26 cellular contexts compared by ENCODE assay signal in genomic region chr18:10477121-10477862, GRCh38. TPM values are rescaled to one million over a fixed set of nuclear protein-coding genes. Genes with fewer than 3 reads are reported as not detected.
DNase-seq lines count a peak whose midpoint lies in the region; ATAC-seq and TF ChIP-seq lines count a peak whose summit lies in the region.
"Had no signal": no experiment of that assay in that cellular context is flagged by ENCODE, and none has a peak within 500 bp of the region (broad histone marks: within the 10 kb centered on the region; RNA-seq: fewer than 3 reads in every experiment).

No MANE protein-coding gene starts in this region.

- intact Hi-C loops in A673 (cut with micrococcal nuclease; ENCODE audit: unreplicated experiment) (loop anchor here (2.0 kb wide), 1 partner anchor 42 kb away; no protein-coding TSS in a partner anchor), posterior vena cava (cut with DNase I) (no loop called here)

- H2BK15ac ChIP-seq in mesendoderm (replicated peaks; ENCODE audit: low read depth) = no peak overlapping the region

- no peak overlapping the region for H2BK120ac ChIP-seq in mesendoderm (ENCODE audit: low read depth, low read length)

- H4K5ac ChIP-seq in mesendoderm (ENCODE audit: low read length) = no peak overlapping the region

- peak overlapping the region; percentile 6 for H3K18ac ChIP-seq in mesendoderm (ENCODE audit: low read length)

- no peak overlapping the region for H3K4me2 ChIP-seq in mesendoderm (ENCODE audit: low read length)
- H3K4me2 ChIP-seq: A549 had no signal

- ATAC-seq in T-cell (replicated peaks in 1 of 4) = no peak
- ATAC-seq: A549; activated T-cell treated with anti-CD3 and anti-CD28 coated beads, Interleukin-2, amount 50 U/mL, for 72 hours; lower lobe of right lung had no signal

- H3K4me1 ChIP-seq in A673 (ENCODE audit: insufficient read depth, low read length, poor library complexity, severe bottlenecking) (peaks cover 85% of the 10 kb centered on the region), HUES48 (ENCODE audit: control insufficient read depth, insufficient read depth, low read length) (peaks cover 28% of the 10 kb centered on the region), mesendoderm (ENCODE audit: control insufficient read depth, low read depth, low read length) (peaks cover 11% of the 10 kb centered on the region)
- no peaks in the 10 kb centered on the region for H3K4me1 ChIP-seq in effector memory CD4-positive, alpha-beta T cell (ENCODE audit: control insufficient read depth, insufficient read depth, low read length, poor library complexity, severe bottlenecking)
- H3K4me1 ChIP-seq: A549 had no signal

- CTCF ChIA-PET in A673 (lab: Charles Lee) = interaction anchor here (0.6 kb wide), 1 partner anchor 576 kb away, joined by 3 read pairs; no protein-coding TSS in a partner anchor
- CTCF ChIA-PET in T-cell (lab: Charles Lee) = interaction anchor here in 1 of 2 donors (1.2 kb wide), 1 partner anchor 14 kb away, joined by 3 read pairs; no protein-coding TSS in a partner anchor

- TF ChIP-seq CTCF in A673 (conservative IDR thresholded peaks at IDR 0.05; ENCODE audit: low read depth, low read length) = no peak

- H2BK5ac ChIP-seq in mesendoderm (ENCODE audit: low read length) = peak overlapping the region; percentile 28

- peak overlapping the region; percentile 60 for H3K56ac ChIP-seq in mesendoderm (ENCODE audit: low read length)

- H3K9ac ChIP-seq in HUES48 (ENCODE audit: low read depth, low read length) = no peak overlapping the region
- no peak overlapping the region for H3K9ac ChIP-seq in mesendoderm (ENCODE audit: low read length)

- POLR2A ChIA-PET in A673 (lab: Charles Lee; ENCODE audit: low non-redundant PET) (interaction anchor here (0.6 to 1.2 kb wide), 5 partner anchors 9 to 20 kb away, joined by 3 to 5 read pairs (median 3); no protein-coding TSS in a partner anchor), T-cell (lab: Charles Lee) (no interaction called here)

- H3K4me3 ChIP-seq in A673 (ENCODE audit: low read depth, low read length, poor library complexity, severe bottlenecking) (peak overlapping the region; percentile 14), HUES48 (ENCODE audit: low read depth, low read length) (no peak overlapping the region), mesendoderm (ENCODE audit: low read length) (no peak overlapping the region)
- H3K4me3 ChIP-seq in effector memory CD4-positive, alpha-beta T cell (ENCODE audit: insufficient read depth, low read depth, low read length, poor library complexity, severe bottlenecking) = no peak overlapping the region
- H3K4me3 ChIP-seq: A549, cardiac muscle cell, heart right ventricle, lower lobe of right lung, spleen had no signal

- peaks cover 21 to 36% of the 10 kb centered on the region in 2 donors for H3K27me3 Mint-ChIP-seq in T-cell

- peak; percentile 97 for DNase-seq in A673 (ENCODE audit: low spot score)
- DNase-seq in mesendoderm = peak; percentile 28
- no peak for DNase-seq in NCI-H524 (lab: John Stamatoyannopoulos, UW)
- no peak for DNase-seq in T-cell
- DNase-seq in effector memory CD4-positive, alpha-beta T cell = no peak
- DNase-seq in posterior vena cava (ENCODE audit: low spot score) = no peak
- DNase-seq: activated CD4-positive, alpha-beta T cell treated with anti-CD3 and anti-CD28 coated beads for 4 hours; activated naive CD4-positive, alpha-beta T cell treated with anti-CD3 and anti-CD28 coated beads for 36 hours; activated T-cell treated with anti-CD3 and anti-CD28 coated beads, Interleukin-2, amount 50 U/mL, for 72 hours; amniotic stem cell; heart right ventricle; lower lobe of right lung; NCI-H510A treated with DMSO at 0.1 percent for 48 hours; retina; SHP77; spleen; stimulated activated CD4-positive, alpha-beta T cell treated with anti-CD3 and anti-CD28 coated beads, Interleukin-4, amount 100 ng/mL, for 4 hours; trophoblast cell had no signal

- no peaks in the 10 kb centered on the region for H3K79me1 ChIP-seq in mesendoderm (ENCODE audit: low read length)

- no peak overlapping the region for H3K4ac ChIP-seq in mesendoderm (ENCODE audit: low read depth, low read length)

- H2AK5ac ChIP-seq in mesendoderm (ENCODE audit: low read length) = no peak overlapping the region

- H3K36me3 Mint-ChIP-seq in T-cell = no peaks in the 10 kb centered on the region
- H3K36me3 Mint-ChIP-seq: IgD-negative memory B cell had no signal

- H3K27ac ChIP-seq in A673 (ENCODE audit: low read depth, low read length, poor library complexity, severe bottlenecking) (peak overlapping the region; percentile 100), HUES48 (ENCODE audit: low read depth, low read length) (peak overlapping the region; percentile 11), angular gyrus (ENCODE audit: low read depth, low read length) (peak overlapping the region; percentile 56), mesendoderm (ENCODE audit: low read depth, low read length) (peak overlapping the region; percentile 66)
- H3K27ac ChIP-seq in effector memory CD4-positive, alpha-beta T cell (ENCODE audit: insufficient read depth, low read length, poor library complexity, severe bottlenecking) = no peak overlapping the region
- H3K27ac ChIP-seq: A549, cardiac muscle cell, epithelial cell of prostate, lower lobe of right lung had no signal

- H3K9me3 Mint-ChIP-seq in T-cell = no peaks in the 10 kb centered on the region
- H3K9me3 Mint-ChIP-seq: activated naive CD4-positive, alpha-beta T cell treated with anti-CD3 and anti-CD28 coated beads for 36 hours; activated T-cell treated with anti-CD3 and anti-CD28 coated beads, Interleukin-2, amount 50 U/mL, for 72 hours; IgD-negative memory B cell; stimulated activated naive CD8-positive, alpha-beta T cell treated with anti-CD3 and anti-CD28 coated beads, Interleukin-15, Interleukin-2, amounts not matched to agents 100 ng/mL and 50 ng/mL, for 24 hours had no signal

- no peak overlapping the region for H4K8ac ChIP-seq in mesendoderm (ENCODE audit: low read depth, low read length)

- H3K27ac Mint-ChIP-seq in T-cell = no peak overlapping the region
- H3K27ac Mint-ChIP-seq: activated naive CD4-positive, alpha-beta T cell treated with anti-CD3 and anti-CD28 coated beads for 36 hours; activated T-cell treated with anti-CD3 and anti-CD28 coated beads, Interleukin-2, amount 50 U/mL, for 72 hours; IgD-negative memory B cell; stimulated activated naive CD8-positive, alpha-beta T cell treated with anti-CD3 and anti-CD28 coated beads, Interleukin-15, Interleukin-2, amounts not matched to agents 100 ng/mL and 50 ng/mL, for 24 hours had no signal

- H3K79me2 ChIP-seq in mesendoderm (ENCODE audit: control insufficient read depth, insufficient read depth, low read length) = no peaks in the 10 kb centered on the region

- BruUV-seq in A673 (replicated peaks; lab: Mats Ljungman, UMichigan) = TSS peak; percentile 6

- H3K27me3 ChIP-seq in A673 (replicated peaks; ENCODE audit: insufficient read depth, low read depth, low read length, poor library complexity) (no peaks in the 10 kb centered on the region), HUES48 (ENCODE audit: control insufficient read depth, insufficient read depth, low read length) (peaks cover 57% of the 10 kb centered on the region), mesendoderm (ENCODE audit: insufficient read depth, low read length, poor library complexity) (no peaks in the 10 kb centered on the region)
- H3K27me3 ChIP-seq in effector memory CD4-positive, alpha-beta T cell (replicated peaks; ENCODE audit: control insufficient read depth, insufficient read depth, low read length, poor library complexity, severe bottlenecking) = no peaks in the 10 kb centered on the region
- H3K27me3 ChIP-seq: cardiac muscle cell, heart right ventricle had no signal

- no CpG with 5 or more reads among the region's 3 CpGs for WGBS in mesendoderm (ENCODE audit: extremely low coverage, insufficient coverage, low lambda C conversion rate)

- no peak overlapping the region for H3K4me3 Mint-ChIP-seq in T-cell
- H3K4me3 Mint-ChIP-seq: activated naive CD4-positive, alpha-beta T cell treated with anti-CD3 and anti-CD28 coated beads for 36 hours; activated T-cell treated with anti-CD3 and anti-CD28 coated beads, Interleukin-2, amount 50 U/mL, for 72 hours had no signal

- H3K4me1 Mint-ChIP-seq in T-cell = peaks cover 0 to 9% (median 0%) of the 10 kb centered on the region in 3 donors

- H3K23ac ChIP-seq in mesendoderm (ENCODE audit: low read length) = no peak overlapping the region

- H3K36me3 ChIP-seq in A673 (ENCODE audit: insufficient read depth, low read length, poor library complexity, severe bottlenecking) (peaks cover 91% of the 10 kb centered on the region), HUES48 (ENCODE audit: control insufficient read depth, insufficient read depth, low read length) (no peaks in the 10 kb centered on the region), mesendoderm (ENCODE audit: control insufficient read depth, insufficient read depth, low read length) (peaks cover 3% of the 10 kb centered on the region)
- no peaks in the 10 kb centered on the region for H3K36me3 ChIP-seq in effector memory CD4-positive, alpha-beta T cell (ENCODE audit: control insufficient read depth, insufficient read depth, low read length)
- H3K36me3 ChIP-seq: cardiac muscle cell, spleen had no signal

- H3K9me3 ChIP-seq in A673 (ENCODE audit: low read depth, low read length, poor library complexity, severe bottlenecking) (no peaks in the 10 kb centered on the region), HUES48 (ENCODE audit: control insufficient read depth, insufficient read depth, low read length) (no peaks in the 10 kb centered on the region)
- H3K9me3 ChIP-seq in effector memory CD4-positive, alpha-beta T cell (ENCODE audit: control insufficient read depth, low read length) = no peaks in the 10 kb centered on the region
- H3K9me3 ChIP-seq: A549, heart right ventricle, lower lobe of right lung, spleen had no signal

RNA-seq across cellular contexts. Expression of gene APCDD1, which starts 22.9 kb away (rescaled TPM):
- total RNA-seq in A673 (2021) = 333 and 355 TPM in 2 replicates
- polyA plus RNA-seq in mesendoderm (2013, experiment 1 of 2) = 34.5 TPM
- 34.9 TPM for polyA plus RNA-seq in mesendoderm (2013, experiment 2 of 2)
- total RNA-seq in T-cell = under 1 TPM in 3 of 5 donors, not detected in 2; 0.32 to 0.62 (median 0.38) TPM
- 10 to 100 TPM; 13.9 to 38.5 TPM for total RNA-seq in posterior vena cava
- total RNA-seq: activated naive CD4-positive, alpha-beta T cell treated with anti-CD3 and anti-CD28 coated beads for 36 hours; activated T-cell treated with anti-CD3 and anti-CD28 coated beads, Interleukin-2, amount 50 U/mL, for 72 hours; dermis microvascular lymphatic vessel endothelial cell had no signal
- polyA plus RNA-seq: A549, IgD-negative memory B cell had no signal

RNA-seq across cellular contexts. Expression of gene NAPG, which starts 48.5 kb away (rescaled TPM):
- total RNA-seq in A673 (2021) (54.0 and 57.5 TPM in 2 replicates), T-cell (10 to 100 TPM; 22.6 to 33.4 (median 28.0) TPM), posterior vena cava (10 to 100 TPM; 29.4 to 43.0 TPM)
- 26.0 TPM for polyA plus RNA-seq in mesendoderm (2013, experiment 1 of 2)
- polyA plus RNA-seq in mesendoderm (2013, experiment 2 of 2) = 25.6 TPM

Comparison
In these comparisons a context has a peak if more than half of its experiments do, and no peak if none do; other contexts are left out.
1. DNase-seq: peak in A673 (single experiment) and mesendoderm (single experiment); none in NCI-H524 (0 of 2), T-cell (0 of 34), effector memory CD4-positive, alpha-beta T cell (0 of 3) and posterior vena cava (single experiment).
2. RNA of gene APCDD1, which starts 22.9 kb away (total RNA-seq): 333 to 355 TPM in A673 and 13.9 to 38.5 TPM in posterior vena cava; 0.32 to 0.62 TPM in T-cell; every median in the first group is over 4 times any median in the second.